ENCODE assay signal across 9 cellular contexts in genomic region chr15:75649045-75649761, GRCh38. TPM values are rescaled to one million over a fixed set of nuclear protein-coding genes. Genes with fewer than 3 reads are reported as not detected.
DNase-seq lines count a peak whose midpoint lies in the region; TF ChIP-seq lines count a peak whose summit lies in the region.
"Had no signal": no experiment of that assay in that cellular context is flagged by ENCODE, and none has a peak within 500 bp of the region (broad histone marks: within the 10 kb centered on the region; RNA-seq: fewer than 3 reads in every experiment).

No MANE protein-coding gene starts in this region.

- H2AK5ac ChIP-seq in mesendoderm (ENCODE audit: low read length) = no peak overlapping the region

- no peak overlapping the region for H2AFZ ChIP-seq in Karpas-422 (ENCODE audit: low read length)

- peaks cover 25% of the 10 kb centered on the region for H3K79me1 ChIP-seq in mesendoderm (ENCODE audit: low read length)

- no peak overlapping the region for H3K4ac ChIP-seq in mesendoderm (ENCODE audit: low read depth, low read length)

- H3K27ac Mint-ChIP-seq in activated naive CD4-positive, alpha-beta T cell treated with anti-CD3 and anti-CD28 coated beads, Interleukin-2, amount 50 U/mL, for 24 hours = peak overlapping the region; percentile 51
- H3K27ac Mint-ChIP-seq in chondrocyte (ENCODE audit: unreplicated experiment) (peak overlapping the region; percentile 93), type B pancreatic cell (peak overlapping the region; percentile 91)

- H3K36me3 ChIP-seq in mesendoderm (ENCODE audit: control insufficient read depth, insufficient read depth, low read length) = no peaks in the 10 kb centered on the region
- H3K36me3 ChIP-seq in Karpas-422 (ENCODE audit: insufficient read depth, low read length) = no peaks in the 10 kb centered on the region

- POLR2A ChIA-PET in HEK293T (lab: Yijun Ruan, JAX) = interaction anchor here (0.7 to 5.4 kb wide), 5 partner anchors 9 to 197 kb away, joined by 3 to 34 read pairs (median 4); partner anchors contain the start of genes IMP3 and SIN3A

- H3K27me3 Mint-ChIP-seq in activated naive CD4-positive, alpha-beta T cell treated with anti-CD3 and anti-CD28 coated beads, Interleukin-2, amount 50 U/mL, for 24 hours = no peaks in the 10 kb centered on the region
- H3K27me3 Mint-ChIP-seq in chondrocyte (ENCODE audit: low read depth) (no peaks in the 10 kb centered on the region), type B pancreatic cell (no peaks in the 10 kb centered on the region)

- no peaks in the 10 kb centered on the region for H4K20me1 ChIP-seq in Karpas-422 (ENCODE audit: insufficient read depth, low read depth, low read length)

- H3K27ac ChIP-seq in mesendoderm (ENCODE audit: low read depth, low read length) (no peak overlapping the region), Karpas-422 (ENCODE audit: low read length) (no peak overlapping the region)

- H3K27me3 ChIP-seq in mesendoderm (ENCODE audit: insufficient read depth, low read length, poor library complexity) (no peaks in the 10 kb centered on the region), Karpas-422 (ENCODE audit: low read length) (no peaks in the 10 kb centered on the region)

- peak overlapping the region; percentile 78 for H3K4me3 Mint-ChIP-seq in activated naive CD4-positive, alpha-beta T cell treated with anti-CD3 and anti-CD28 coated beads, Interleukin-2, amount 50 U/mL, for 24 hours
- H3K4me3 Mint-ChIP-seq in chondrocyte (ENCODE audit: unreplicated experiment) (peak overlapping the region; percentile 95), type B pancreatic cell (peak overlapping the region; percentile 95)

- no peak overlapping the region for H4K5ac ChIP-seq in mesendoderm (ENCODE audit: low read length)

- no peaks in the 10 kb centered on the region for H3K36me3 Mint-ChIP-seq in activated naive CD4-positive, alpha-beta T cell treated with anti-CD3 and anti-CD28 coated beads, Interleukin-2, amount 50 U/mL, for 24 hours
- H3K36me3 Mint-ChIP-seq in chondrocyte (ENCODE audit: low read depth) (peaks cover 13% of the 10 kb centered on the region), type B pancreatic cell (peaks cover 21% of the 10 kb centered on the region)

- peaks cover 26% of the 10 kb centered on the region for H3K79me2 ChIP-seq in mesendoderm (ENCODE audit: control insufficient read depth, insufficient read depth, low read length)
- no peaks in the 10 kb centered on the region for H3K79me2 ChIP-seq in Karpas-422 (ENCODE audit: low read length)

- DNase-seq in activated naive CD4-positive, alpha-beta T cell treated with Interleukin-2 at 50 U/mL for 16 hours = no peak
- DNase-seq in chondrocyte (ENCODE audit: low spot score) = no peak
- DNase-seq in mesendoderm = no peak
- DNase-seq in type B pancreatic cell (ENCODE audit: extremely low spot score, unreplicated experiment) = no peak
- DNase-seq in HEK293T (ENCODE audit: extremely low spot score) = no peak
- DNase-seq in NCI-H2107 treated with DMSO at 0.1 percent for 48 hours (lab: John Stamatoyannopoulos, UW; ENCODE audit: unreplicated experiment) = no peak
- DNase-seq in Karpas-422 = no peak
- DNase-seq: KBM-7 had no signal

- H2BK15ac ChIP-seq in mesendoderm (replicated peaks; ENCODE audit: low read depth) = no peak overlapping the region

- H3K23ac ChIP-seq in mesendoderm (ENCODE audit: low read length) = no peak overlapping the region

- TF ChIP-seq CTCF in chondrocyte (IDR thresholded peaks at IDR 0.05) (no peak), type B pancreatic cell (conservative IDR thresholded peaks at IDR 0.05) (no peak)

- H3K4me3 ChIP-seq in mesendoderm (ENCODE audit: low read length) = no peak overlapping the region
- H3K4me3 ChIP-seq in Karpas-422 (ENCODE audit: low read length) = no peak overlapping the region

- no peak overlapping the region for H3K18ac ChIP-seq in mesendoderm (ENCODE audit: low read length)

- H3K4me1 Mint-ChIP-seq in activated naive CD4-positive, alpha-beta T cell treated with anti-CD3 and anti-CD28 coated beads, Interleukin-2, amount 50 U/mL, for 24 hours = peaks cover 38% of the 10 kb centered on the region
- H3K4me1 Mint-ChIP-seq in chondrocyte (ENCODE audit: low read depth) (peaks cover 66% of the 10 kb centered on the region), type B pancreatic cell (ENCODE audit: unreplicated experiment) (peaks cover 55% of the 10 kb centered on the region)

- peak overlapping the region; percentile 98 for H3K56ac ChIP-seq in mesendoderm (ENCODE audit: low read length)

- CTCF ChIA-PET in HEK293T (lab: Yijun Ruan, JAX) = interaction anchor here (1.9 kb wide), 1 partner anchor 23 kb away, joined by 10 read pairs; no protein-coding TSS in a partner anchor

- no peak overlapping the region for H2BK120ac ChIP-seq in mesendoderm (ENCODE audit: low read depth, low read length)

- H3K9ac ChIP-seq in mesendoderm (ENCODE audit: low read length) (peak overlapping the region; percentile 96), Karpas-422 (ENCODE audit: low read length) (no peak overlapping the region)

- H3K9me3 Mint-ChIP-seq in activated naive CD4-positive, alpha-beta T cell treated with anti-CD3 and anti-CD28 coated beads, Interleukin-2, amount 50 U/mL, for 24 hours = no peaks in the 10 kb centered on the region
- H3K9me3 Mint-ChIP-seq in chondrocyte (ENCODE audit: low read depth) = no peaks in the 10 kb centered on the region
- no peaks in the 10 kb centered on the region for H3K9me3 Mint-ChIP-seq in type B pancreatic cell

- H3K4me1 ChIP-seq in mesendoderm (ENCODE audit: control insufficient read depth, low read depth, low read length) = peaks cover 14% of the 10 kb centered on the region
- H3K4me1 ChIP-seq in Karpas-422 (ENCODE audit: low read length) = peaks cover 11% of the 10 kb centered on the region

- H3K4me2 ChIP-seq in mesendoderm (ENCODE audit: low read length) (peak overlapping the region; percentile 49), Karpas-422 (ENCODE audit: low read depth, low read length, poor library complexity, severe bottlenecking) (no peak overlapping the region)

- no peaks in the 10 kb centered on the region for H3K9me2 ChIP-seq in Karpas-422 (replicated peaks; ENCODE audit: insufficient read depth, low read length)

- WGBS in mesendoderm (ENCODE audit: extremely low coverage, insufficient coverage, low lambda C conversion rate) = no CpG with 5 or more reads among the region's 19 CpGs

- no peak overlapping the region for H4K8ac ChIP-seq in mesendoderm (ENCODE audit: low read depth, low read length)

- H2BK5ac ChIP-seq in mesendoderm (ENCODE audit: low read length) = no peak overlapping the region

- H3K9me3 ChIP-seq in Karpas-422 (ENCODE audit: low read length) = no peaks in the 10 kb centered on the region

TF ChIP-seq in HEK293T, 16 proteins besides CTCF, POLR2A, EP300 and RAD21:
- no peak for TF ChIP-seq SP1 (IDR thresholded peaks at IDR 0.05)
- no peak for TF ChIP-seq BHLHE40 (IDR thresholded peaks at IDR 0.05; ENCODE audit: borderline replicate concordance)
- TF ChIP-seq L3MBTL2 (conservative IDR thresholded peaks at IDR 0.05) = no peak
- no peak for TF ChIP-seq FOXK2 (IDR thresholded peaks at IDR 0.05)
- no peak for TF ChIP-seq FOXA1 (IDR thresholded peaks at IDR 0.05)
- no peak for TF ChIP-seq NFRKB (IDR thresholded peaks at IDR 0.05)
- no peak for TF ChIP-seq HDGF (IDR thresholded peaks at IDR 0.05; ENCODE audit: borderline replicate concordance)
- no peak for TF ChIP-seq ARNT (IDR thresholded peaks at IDR 0.05)
- TF ChIP-seq TARDBP (IDR thresholded peaks at IDR 0.05) = no peak
- no peak for TF ChIP-seq ELF4 (IDR thresholded peaks at IDR 0.05)
- no peak for TF ChIP-seq FOXM1 (IDR thresholded peaks at IDR 0.05; ENCODE audit: borderline replicate concordance)

RNA-seq across cellular contexts. Expression of gene SNX33, which starts 1.5 kb away (rescaled TPM):
- 21.6 to 31.2 TPM (median 30.2 TPM) in 3 replicates for total RNA-seq in chondrocyte
- polyA plus RNA-seq in mesendoderm (2013, experiment 1 of 2) = 10.5 TPM
- 10.4 TPM for polyA plus RNA-seq in mesendoderm (2013, experiment 2 of 2)
- total RNA-seq in type B pancreatic cell (ENCODE audit: low replicate concordance) = 24.9 and 34.3 TPM in 2 replicates
- 0.07 TPM in 1 of 2 replicates, not detected in the other for total RNA-seq in Karpas-422 (2014; rRNA removed; shearing (Covaris generic); ENCODE audit: low replicate concordance)

RNA-seq across cellular contexts. Expression of gene IMP3, which starts 9.2 kb away (rescaled TPM):
- total RNA-seq in chondrocyte (28.7 to 30.0 TPM (median 29.0 TPM) in 3 replicates), type B pancreatic cell (ENCODE audit: low replicate concordance) (68.4 and 75.2 TPM in 2 replicates)
- 112 TPM for polyA plus RNA-seq in mesendoderm (2013, experiment 1 of 2)
- polyA plus RNA-seq in mesendoderm (2013, experiment 2 of 2) = 110 TPM
- total RNA-seq in Karpas-422 (2014; rRNA removed; shearing (Covaris generic); ENCODE audit: low replicate concordance) = 82.7 and 119 TPM in 2 replicates

RNA-seq across cellular contexts. Expression of gene SNUPN, which starts 23.7 kb away (rescaled TPM):
- total RNA-seq in chondrocyte = 18.6 to 22.7 TPM (median 21.7 TPM) in 3 replicates
- polyA plus RNA-seq in mesendoderm (2013, experiment 1 of 2) = 23.3 TPM
- polyA plus RNA-seq in mesendoderm (2013, experiment 2 of 2) = 23.1 TPM
- 17.0 and 23.2 TPM in 2 replicates for total RNA-seq in type B pancreatic cell (ENCODE audit: low replicate concordance)
- total RNA-seq in Karpas-422 (2014; rRNA removed; shearing (Covaris generic); ENCODE audit: low replicate concordance) = 18.9 and 33.9 TPM in 2 replicates

Comparison
In these comparisons a context has a peak if more than half of its experiments do, and no peak if none do; other contexts are left out.
1. RNA of gene SNX33, which starts 1.5 kb away (total RNA-seq): 21.6 to 31.2 TPM in chondrocyte and 24.9 to 34.3 TPM in type B pancreatic cell; 0.07 TPM in Karpas-422; every median in the first group is over 10 times any median in the second.
2. Peak in every context shown above with its lines, with median percentiles within 50 percentile points of each other: H3K27ac Mint-ChIP-seq and H3K4me3 Mint-ChIP-seq.